ENCODE assay signal across 19 cellular contexts in the genomic region with DNA sequence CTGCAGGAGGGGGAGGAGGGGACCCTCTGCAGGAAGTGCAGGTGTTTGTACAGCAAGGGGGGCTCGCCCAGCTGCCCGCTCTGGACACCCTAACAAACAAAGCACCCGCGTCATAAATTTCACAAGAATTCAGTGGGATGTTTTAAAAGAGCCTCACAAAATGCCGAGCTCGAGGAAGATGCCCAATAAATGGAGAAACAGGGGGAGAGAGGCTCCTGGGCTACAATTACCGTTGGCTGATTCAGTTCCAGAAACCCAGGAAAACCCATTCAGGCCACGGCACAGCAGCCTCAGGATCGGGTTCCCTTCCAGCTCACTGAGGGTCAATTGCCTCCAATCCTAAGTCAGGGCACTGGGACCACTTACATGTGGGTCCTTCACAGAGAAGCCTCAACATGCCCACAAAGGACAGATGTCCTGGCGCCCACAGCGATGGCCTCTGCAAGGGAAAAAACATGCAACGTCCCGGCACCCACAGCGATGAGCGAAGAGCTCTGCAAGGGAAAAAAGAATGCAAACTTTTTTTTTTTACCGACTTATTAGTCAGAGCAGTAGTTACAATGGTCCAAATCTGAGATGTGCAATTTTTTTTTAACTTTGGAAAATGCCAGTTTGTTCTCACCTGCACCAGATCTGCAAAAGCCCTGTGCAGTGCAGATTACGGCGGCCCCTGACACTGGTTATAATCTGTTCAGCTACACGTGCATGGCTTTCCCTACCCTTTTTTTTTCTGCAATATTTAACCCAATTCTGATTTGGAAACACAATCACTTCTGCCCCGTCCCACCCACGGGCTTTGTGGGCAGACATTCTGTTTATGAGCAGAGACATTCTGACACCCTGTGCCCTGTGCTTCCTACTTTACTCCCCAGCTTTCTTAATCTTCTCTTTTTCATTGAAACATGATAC.
"Had no signal": no experiment of that assay in that cellular context is flagged by ENCODE, and none has a peak within 500 bp of the region (broad histone marks: within the 10 kb centered on the region; RNA-seq: fewer than 3 reads in every experiment).

No MANE protein-coding gene starts in this region.

- H3K36me3 Mint-ChIP-seq: naive thymus-derived CD4-positive, alpha-beta T cell; stimulated activated naive B cell treated with anti-CD40 and anti-IgM and Interleukin-4, amounts not matched to agents 10 μg/mL and 1 μg/mL and 100 μg/mL, for 72 hours had no signal

- H3K4me3 Mint-ChIP-seq: naive thymus-derived CD4-positive, alpha-beta T cell; stimulated activated naive B cell treated with anti-CD40 and anti-IgM and Interleukin-4, amounts not matched to agents 10 μg/mL and 1 μg/mL and 100 μg/mL, for 72 hours; stimulated activated naive CD8-positive, alpha-beta T cell treated with anti-CD3 and anti-CD28 coated beads, Interleukin-15, amount 100 ng/mL, for 72 hours had no signal

- H3K4me1 Mint-ChIP-seq: naive thymus-derived CD4-positive, alpha-beta T cell; stimulated activated naive B cell treated with anti-CD40 and anti-IgM and Interleukin-4, amounts not matched to agents 10 μg/mL and 1 μg/mL and 100 μg/mL, for 72 hours; stimulated activated naive CD8-positive, alpha-beta T cell treated with anti-CD3 and anti-CD28 coated beads, Interleukin-15, amount 100 ng/mL, for 72 hours had no signal

- H3K27ac Mint-ChIP-seq: naive thymus-derived CD4-positive, alpha-beta T cell; stimulated activated naive B cell treated with anti-CD40 and anti-IgM and Interleukin-4, amounts not matched to agents 10 μg/mL and 1 μg/mL and 100 μg/mL, for 72 hours; stimulated activated naive CD8-positive, alpha-beta T cell treated with anti-CD3 and anti-CD28 coated beads, Interleukin-15, amount 100 ng/mL, for 72 hours had no signal

- DNase-seq: caudate nucleus; effector memory CD4-positive, alpha-beta T cell; gastrocnemius medialis; heart right ventricle; hypothalamus; left ventricle myocardium superior; mesendoderm; naive thymus-derived CD4-positive, alpha-beta T cell; psoas muscle; retina; stimulated activated CD4-positive, alpha-beta T cell treated with anti-CD3 and anti-CD28 coated beads, Interleukin-2, amount 100 ng/mL, for 24 hours; stimulated activated CD4-positive, alpha-beta T cell treated with anti-CD3 and anti-CD28 coated beads, Interleukin-4, amount 100 ng/mL, for 4 hours; stimulated activated naive B cell treated with anti-CD40 and anti-IgM and Interleukin-4, amounts not matched to agents 10 μg/mL and 1 μg/mL and 100 μg/mL, for 72 hours; stimulated activated naive CD8-positive, alpha-beta T cell treated with anti-CD3 and anti-CD28 coated beads, Interleukin-15, amount 100 ng/mL, for 72 hours; testis had no signal

- ATAC-seq: gastrocnemius medialis; heart right ventricle; left ventricle myocardium superior; naive thymus-derived CD4-positive, alpha-beta T cell; psoas muscle; sciatic nerve; stimulated activated naive B cell treated with anti-CD40 and anti-IgM and Interleukin-4, amounts not matched to agents 10 μg/mL and 1 μg/mL and 100 μg/mL, for 72 hours had no signal

- H3K9me3 Mint-ChIP-seq: stimulated activated naive B cell treated with anti-CD40 and anti-IgM and Interleukin-4, amounts not matched to agents 10 μg/mL and 1 μg/mL and 100 μg/mL, for 72 hours; stimulated activated naive CD8-positive, alpha-beta T cell treated with anti-CD3 and anti-CD28 coated beads, Interleukin-15, amount 100 ng/mL, for 72 hours had no signal

- H3K4me3 ChIP-seq: esophagus muscularis mucosa, gastrocnemius medialis, heart right ventricle, psoas muscle, testis, tibial nerve had no signal

- H3K27ac ChIP-seq: epithelial cell of prostate, esophagus muscularis mucosa, gastrocnemius medialis, heart right ventricle, psoas muscle, testis, tibial nerve had no signal
